15 cellular contexts compared by ENCODE assay signal in the genomic region with DNA sequence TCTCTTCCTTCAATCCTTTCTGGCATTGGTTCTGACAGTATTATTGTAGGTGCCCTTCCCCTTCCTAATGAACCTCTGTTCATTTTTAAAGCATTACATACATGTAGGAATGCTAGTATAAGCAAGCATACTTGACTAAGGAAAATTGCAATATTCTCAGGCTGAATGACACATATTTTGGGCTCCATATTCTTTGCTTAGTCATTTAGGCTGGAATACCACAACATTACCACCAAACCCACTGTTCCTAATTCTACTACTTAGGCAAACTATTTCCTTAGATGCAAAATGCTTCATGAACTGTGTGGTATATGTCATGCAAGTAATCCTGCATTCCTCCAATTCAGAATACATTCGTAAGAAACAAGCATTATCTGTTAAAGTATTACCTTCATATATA.
DNase-seq lines count a peak whose midpoint lies in the region; ATAC-seq and TF ChIP-seq lines count a peak whose summit lies in the region.
"Had no signal": no experiment of that assay in that cellular context is flagged by ENCODE, and none has a peak within 500 bp of the region (broad histone marks: within the 10 kb centered on the region; RNA-seq: fewer than 3 reads in every experiment).

No MANE protein-coding gene starts in this region.

- H3K36me3 ChIP-seq in vagina: no peaks in the 10 kb centered on the region

- H3K4me1 ChIP-seq in vagina: no peaks in the 10 kb centered on the region
- H3K4me1 ChIP-seq: Caco-2, right atrium auricular region had no signal

- TF ChIP-seq CTCF in choroid plexus epithelial cell (conservative IDR thresholded peaks at IDR 0.05; ENCODE audit: low read depth, low read length): no peak
- no peak for TF ChIP-seq CTCF in vagina (IDR thresholded peaks at IDR 0.05)

- TF ChIP-seq POLR2A in vagina (IDR thresholded peaks at IDR 0.05): no peak

- DNase-seq in GDM1 (lab: John Stamatoyannopoulos, UW): peak; percentile 8
- peak; percentile 34 for DNase-seq in OCI-M1 (lab: John Stamatoyannopoulos, UW)
- DNase-seq in choroid plexus epithelial cell (ENCODE audit: low read depth): peak; percentile 85
- peak; percentile 84 for DNase-seq in non-pigmented ciliary epithelial cell (ENCODE audit: low read depth)
- DNase-seq in T-helper 2 cell: no peak
- no peak for DNase-seq in effector CD4-positive, alpha-beta T cell
- DNase-seq in vagina (ENCODE audit: extremely low spot score in 2 of 2): no peak
- DNase-seq: Caco-2; erythroblast; immature natural killer cell; NCI-H1417; NCI-H526; stimulated activated naive CD8-positive, alpha-beta T cell treated with anti-CD3 and anti-CD28 coated beads, Interleukin-15, amount 100 ng/mL, for 72 hours had no signal

- ATAC-seq in GM21528 (IDR thresholded peaks at IDR 0.05; ENCODE audit: low FRiP score, unreplicated experiment): no peak
- ATAC-seq: stimulated activated naive CD8-positive, alpha-beta T cell treated with anti-CD3 and anti-CD28 coated beads, Interleukin-15, amount 100 ng/mL, for 72 hours had no signal

- H3K4me3 ChIP-seq in choroid plexus epithelial cell (ENCODE audit: low read depth, low read length): no peak overlapping the region
- no peak overlapping the region for H3K4me3 ChIP-seq in vagina
- H3K4me3 ChIP-seq: right atrium auricular region had no signal

- H3K27me3 ChIP-seq in vagina: no peaks in the 10 kb centered on the region
- H3K27me3 ChIP-seq: right atrium auricular region had no signal

- intact Hi-C loops in vagina (cut with DNase I): no loop called here

- no peaks in the 10 kb centered on the region for H3K9me3 ChIP-seq in vagina
- H3K9me3 ChIP-seq: Caco-2, right atrium auricular region had no signal

- H3K27ac ChIP-seq in vagina: no peak overlapping the region
- H3K27ac ChIP-seq: right atrium auricular region had no signal

Comparison
In these comparisons a context has a peak if more than half of its experiments do, and no peak if none do; other contexts are left out.
1. DNase-seq: peak in GDM1 (single experiment), OCI-M1 (single experiment), choroid plexus epithelial cell (single experiment) and non-pigmented ciliary epithelial cell (single experiment); none in T-helper 2 cell (0 of 5), effector CD4-positive, alpha-beta T cell (single experiment) and vagina (0 of 2).